ENCODE assay signal across 20 cellular contexts in the genomic region with DNA sequence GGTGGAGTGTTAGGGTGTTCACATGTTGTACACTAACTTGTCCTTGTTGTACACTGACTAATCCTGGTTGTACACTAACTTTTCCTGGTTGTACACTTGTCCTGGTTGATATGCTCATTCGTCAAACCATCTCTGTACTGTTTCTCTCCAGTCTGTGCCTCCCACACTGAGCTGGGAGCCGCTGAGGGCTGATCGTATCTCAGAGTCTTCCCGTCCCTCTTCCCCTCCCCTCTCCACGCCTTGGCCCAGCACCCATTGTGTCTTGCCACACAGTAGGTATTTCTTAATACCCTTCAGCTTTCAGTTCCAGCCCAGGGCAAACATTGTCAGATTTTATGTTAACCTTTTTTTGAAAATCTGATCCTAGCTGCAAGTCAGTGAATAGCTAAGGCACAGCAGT. TPM values are rescaled to one million over a fixed set of nuclear protein-coding genes. Genes with fewer than 3 reads are reported as not detected.
DNase-seq lines count a peak whose midpoint lies in the region; ATAC-seq and TF ChIP-seq lines count a peak whose summit lies in the region.
"Had no signal": no experiment of that assay in that cellular context is flagged by ENCODE, and none has a peak within 500 bp of the region (broad histone marks: within the 10 kb centered on the region; RNA-seq: fewer than 3 reads in every experiment).

No MANE protein-coding gene starts in this region.

- no peaks in the 10 kb centered on the region for H3F3A ChIP-seq in OCI-LY1 (ENCODE audit: insufficient read depth, low read length)

- no peak overlapping the region for H3K4me3 Mint-ChIP-seq in activated CD4-positive, alpha-beta T cell treated with anti-CD3 and anti-CD28 coated beads, Interleukin-2, amount 10 ng/mL, durations not matched to agents 7 days and 5 days
- H3K4me3 Mint-ChIP-seq: CD14-positive monocyte had no signal

- H3K27ac ChIP-seq in OCI-LY1 (ENCODE audit: low read depth, low read length, poor library complexity, severe bottlenecking) (peak overlapping the region; percentile 3), osteoblast (ENCODE audit: low read depth, low read length) (no peak overlapping the region)
- H3K27ac ChIP-seq: GM23248 had no signal

- H3K27ac Mint-ChIP-seq in activated CD4-positive, alpha-beta T cell treated with anti-CD3 and anti-CD28 coated beads, Interleukin-2, amount 10 ng/mL, durations not matched to agents 7 days and 5 days, result no peak overlapping the region

- H3K4me2 ChIP-seq in OCI-LY1 (ENCODE audit: low read length) (no peak overlapping the region; the same call in 1 of the 2 replicates), osteoblast (ENCODE audit: insufficient read depth, low read length) (no peak overlapping the region)

- DNase-seq in Ammon's horn (ENCODE audit: low spot score) (peak; percentile 34), left lobe of liver (ENCODE audit: low spot score) (no peak), osteoblast (ENCODE audit: insufficient read length, low spot score, missing footprints) (peak; percentile 35), D341Med (ENCODE audit: low spot score) (no peak), OCI-M2 (lab: John Stamatoyannopoulos, UW; ENCODE audit: unreplicated experiment) (no peak), SKM-1 treated with dmso at 0.1 percent for 144 hours (lab: John Stamatoyannopoulos, UW; ENCODE audit: unreplicated experiment) (no peak)
- DNase-seq in activated CD4-positive, alpha-beta T cell treated with anti-CD3 and anti-CD28 coated beads, Interleukin-2, amount 10 ng/mL, durations not matched to agents 7 days and 5 days, result no peak
- DNase-seq: IMR-90, NCI-H1105, NCI-H2029, NCI-H2227 treated with DMSO at 0.1 percent for 48 hours, NCI-H510A, SW 1271 had no signal

- no peak overlapping the region; the same call in 1 of the 2 replicates for H3K9ac ChIP-seq in OCI-LY1 (ENCODE audit: low read length)
- H3K9ac ChIP-seq: GM23248 had no signal

- no peaks in the 10 kb centered on the region for H3K9me3 ChIP-seq in OCI-LY1 (ENCODE audit: low read length)
- H3K9me3 ChIP-seq in osteoblast (ENCODE audit: low read depth, low read length), result no peaks in the 10 kb centered on the region
- H3K9me3 ChIP-seq: HAP-1 had no signal

- H4K20me1 ChIP-seq in OCI-LY1 (ENCODE audit: insufficient read depth, low read length) (no peaks in the 10 kb centered on the region), osteoblast (ENCODE audit: insufficient read depth, low read length) (no peaks in the 10 kb centered on the region)

- H3K4me1 ChIP-seq in OCI-LY1 (ENCODE audit: insufficient read depth, low read length, severe bottlenecking), result peaks cover 49% of the 10 kb centered on the region
- peaks cover 4% of the 10 kb centered on the region for H3K4me1 ChIP-seq in osteoblast (ENCODE audit: insufficient read depth, low read length)
- H3K4me1 ChIP-seq: HAP-1 had no signal

- H3K79me2 ChIP-seq in OCI-LY1 (ENCODE audit: insufficient read depth, low read length), result no peaks in the 10 kb centered on the region
- H3K79me2 ChIP-seq in osteoblast (ENCODE audit: insufficient read depth, low read length), result no peaks in the 10 kb centered on the region

- H3K4me3 ChIP-seq in OCI-LY1 (ENCODE audit: low read depth, low read length, poor library complexity, severe bottlenecking), result no peak overlapping the region
- H3K4me3 ChIP-seq in osteoblast (ENCODE audit: insufficient read depth, low read length), result no peak overlapping the region
- H3K4me3 ChIP-seq: GM23248, HAP-1 had no signal

- no peaks in the 10 kb centered on the region for H3K36me3 Mint-ChIP-seq in activated CD4-positive, alpha-beta T cell treated with anti-CD3 and anti-CD28 coated beads, Interleukin-2, amount 10 ng/mL, durations not matched to agents 7 days and 5 days (ENCODE audit: low read depth)

- CTCF ChIA-PET in activated CD4-positive, alpha-beta T cell treated with anti-CD3 and anti-CD28 coated beads, Interleukin-2, amount 10 ng/mL, durations not matched to agents 7 days and 5 days (lab: Charles Lee), result no interaction called here

- no peaks in the 10 kb centered on the region for H3K4me1 Mint-ChIP-seq in activated CD4-positive, alpha-beta T cell treated with anti-CD3 and anti-CD28 coated beads, Interleukin-2, amount 10 ng/mL, durations not matched to agents 7 days and 5 days

- ATAC-seq in left lobe of liver, result peak; percentile 19
- ATAC-seq: Right ventricle myocardium inferior had no signal

- POLR2A ChIA-PET in activated CD4-positive, alpha-beta T cell treated with anti-CD3 and anti-CD28 coated beads, Interleukin-2, amount 10 ng/mL, durations not matched to agents 7 days and 5 days (lab: Charles Lee), result no interaction called here

- H3K27me3 ChIP-seq in OCI-LY1 (ENCODE audit: insufficient read depth, low read length) (no peaks in the 10 kb centered on the region), osteoblast (ENCODE audit: insufficient read depth, low read length) (no peaks in the 10 kb centered on the region)

- no peaks in the 10 kb centered on the region for H3K9me3 Mint-ChIP-seq in activated CD4-positive, alpha-beta T cell treated with anti-CD3 and anti-CD28 coated beads, Interleukin-2, amount 10 ng/mL, durations not matched to agents 7 days and 5 days

- H3K36me3 ChIP-seq in OCI-LY1 (ENCODE audit: insufficient read depth, low read length), result no peaks in the 10 kb centered on the region
- H3K36me3 ChIP-seq in osteoblast (ENCODE audit: insufficient read depth, low read length), result no peaks in the 10 kb centered on the region
- H3K36me3 ChIP-seq: HAP-1 had no signal

- H2AFZ ChIP-seq in OCI-LY1 (ENCODE audit: low read length) (no peak overlapping the region), osteoblast (ENCODE audit: low read length) (no peak overlapping the region)
- H2AFZ ChIP-seq: GM23248 had no signal

- H3K27me3 Mint-ChIP-seq in activated CD4-positive, alpha-beta T cell treated with anti-CD3 and anti-CD28 coated beads, Interleukin-2, amount 10 ng/mL, durations not matched to agents 7 days and 5 days, result no peaks in the 10 kb centered on the region

- H3K9me2 ChIP-seq in OCI-LY1 (ENCODE audit: low read depth, low read length), result no peaks in the 10 kb centered on the region

- TF ChIP-seq CTCF in OCI-LY1 (IDR thresholded peaks at IDR 0.05; ENCODE audit: low read length) (no peak), osteoblast (IDR thresholded peaks at IDR 0.05; ENCODE audit: extremely low read depth, low read depth, low read length) (no peak)

RNA-seq across cellular contexts. Expression of gene CHST15, which starts 32.7 kb away (rescaled TPM):
- total RNA-seq in left lobe of liver (12.8 TPM), osteoblast (22.8 and 36.2 TPM in 2 replicates)
- not detected for total RNA-seq in activated CD4-positive, alpha-beta T cell treated with anti-CD3 and anti-CD28 coated beads, Interleukin-2, amount 10 ng/mL, durations not matched to agents 7 days and 5 days
- total RNA-seq: G401, SK-MEL-5 had no signal

Comparison
In these comparisons a context has a peak if more than half of its experiments do, and no peak if none do; other contexts are left out.
1. DNase-seq: peak in Ammon's horn (single experiment) and osteoblast (single experiment); none in left lobe of liver (single experiment), D341Med (single experiment), OCI-M2 (single experiment), SKM-1 treated with dmso at 0.1 percent for 144 hours (single experiment) and activated CD4-positive, alpha-beta T cell treated with anti-CD3 and anti-CD28 coated beads, Interleukin-2, amount 10 ng/mL, durations not matched to agents 7 days and 5 days (single experiment).
2. RNA of gene CHST15, which starts 32.7 kb away (total RNA-seq): 22.8 to 36.2 TPM in osteoblast and 12.8 TPM in left lobe of liver (single experiment); not detected in activated CD4-positive, alpha-beta T cell treated with anti-CD3 and anti-CD28 coated beads, Interleukin-2, amount 10 ng/mL, durations not matched to agents 7 days and 5 days; every median in the first group is over 10 times any median in the second.